In genomic region chr3:46660543-46661523, GRCh38 we compare ENCODE assay signal across 1 cellular context.
TF ChIP-seq lines count a peak whose summit lies in the region.

No MANE protein-coding gene starts in this region.

TF ChIP-seq in HEK293, 187 proteins besides CTCF, POLR2A, EP300 and RAD21 (continued from another document):
- TF ChIP-seq ZSCAN30 (tag by site-specific recombination; IDR thresholded peaks at IDR 0.05), result no peak
- no peak for TF ChIP-seq ZNF416 (tag by site-specific recombination; IDR thresholded peaks at IDR 0.05)
- no peak for TF ChIP-seq ZNF473 (tag by site-specific recombination; IDR thresholded peaks at IDR 0.05)
- TF ChIP-seq ZNF157 (tag by site-specific recombination; IDR thresholded peaks at IDR 0.05), result no peak
- TF ChIP-seq ZNF776 (tag by site-specific recombination; IDR thresholded peaks at IDR 0.05; ENCODE audit: borderline replicate concordance), result no peak
- no peak for TF ChIP-seq HOXC10 (CRISPR knock-in tag; IDR thresholded peaks at IDR 0.05)
- TF ChIP-seq SP2 (tag by site-specific recombination; IDR thresholded peaks at IDR 0.05), result no peak
- no peak for TF ChIP-seq SCRT1 (tag by site-specific recombination; IDR thresholded peaks at IDR 0.05; ENCODE audit: borderline replicate concordance)
- TF ChIP-seq ZNF629 (tag by site-specific recombination; IDR thresholded peaks at IDR 0.05), result no peak
- no peak for TF ChIP-seq ZSCAN23 (tag by site-specific recombination; IDR thresholded peaks at IDR 0.05)
- no peak for TF ChIP-seq ZSCAN4 (tag by site-specific recombination; IDR thresholded peaks at IDR 0.05)
